In genomic region chr10:117550042-117550441, GRCh38 we compare ENCODE assay signal across 30 cellular contexts. TPM values are rescaled to one million over a fixed set of nuclear protein-coding genes. Genes with fewer than 3 reads are reported as not detected.
"Had no signal": no experiment of that assay in that cellular context is flagged by ENCODE, and none has a peak within 500 bp of the region (broad histone marks: within the 10 kb centered on the region; RNA-seq: fewer than 3 reads in every experiment).

No MANE protein-coding gene starts in this region.

- H3K36me3 Mint-ChIP-seq: activated naive CD8-positive, alpha-beta T cell; stimulated activated memory B cell treated with anti-CD40 and anti-IgM and Interleukin-4, amounts not matched to agents 10 μg/mL and 1 μg/mL and 100 μg/mL, for 72 hours had no signal

- H3K27me3 ChIP-seq: ovary had no signal

- H3K9me3 Mint-ChIP-seq: activated T-cell treated with anti-CD3 and anti-CD28 coated beads, Interleukin-2, amount 50 U/mL, for 4 hours; activated T-helper 2 cell treated with anti-CD3 and anti-CD28 coated beads, Interferon-gamma antibody, Interleukin-2, Interleukin-4, amounts not matched to agents 10 μg/mL and 5 μg/mL and 100 μg/mL, durations not matched to agents 14 hours and 24 hours and 36 hours; dendritic cell treated with granulocyte-macrophage colony-stimulating factor and Interleukin-4, amounts not matched to agents 40 ng/mL and 50 ng/mL, for 4 days; stimulated activated memory B cell treated with anti-CD40 and anti-IgM and Interleukin-4, amounts not matched to agents 10 μg/mL and 1 μg/mL and 100 μg/mL, for 72 hours had no signal

- H3K9me3 ChIP-seq: gastrocnemius medialis, heart left ventricle, left lung, neutrophil, ovary, prostate gland, stomach, suprapubic skin, tibial nerve had no signal

- H3K4me3 Mint-ChIP-seq: activated naive CD8-positive, alpha-beta T cell; activated T-cell treated with anti-CD3 and anti-CD28 coated beads, Interleukin-2, amount 50 U/mL, for 4 hours; dendritic cell treated with granulocyte-macrophage colony-stimulating factor and Interleukin-4, amounts not matched to agents 40 ng/mL and 50 ng/mL, for 4 days; naive thymus-derived CD4-positive, alpha-beta T cell; stimulated activated memory B cell treated with anti-CD40 and anti-IgM and Interleukin-4, amounts not matched to agents 10 μg/mL and 1 μg/mL and 100 μg/mL, for 72 hours had no signal

- H3K4me3 ChIP-seq: cardiac muscle cell, gastrocnemius medialis, heart left ventricle, left lung, lung, prostate gland, skin epidermis, stomach, suprapubic skin, tibial nerve had no signal

- DNase-seq: activated CD4-positive, alpha-beta T cell treated with anti-CD3 and anti-CD28 coated beads for 1 hour; activated CD4-positive, alpha-beta T cell treated with anti-CD3 and anti-CD28 coated beads, Interleukin-2, amount 50 U/mL, for 1 hour; activated naive CD4-positive, alpha-beta T cell; activated T-cell treated with anti-CD3 and anti-CD28 coated beads, Interleukin-2, amount 50 U/mL, for 4 hours; amniotic stem cell; effector memory CD4-positive, alpha-beta T cell; gastrocnemius medialis; heart left ventricle; left lung; naive thymus-derived CD4-positive, alpha-beta T cell; ovary; right cardiac atrium; stomach had no signal

- H3K27ac ChIP-seq: cardiac muscle cell, gastrocnemius medialis, heart left ventricle, left lung, neutrophil, ovary, prostate gland, stomach, suprapubic skin, tibial nerve had no signal

- H3K4me1 ChIP-seq: prostate gland had no signal

- H3K36me3 ChIP-seq: cardiac muscle cell, gastrocnemius medialis, heart left ventricle, left lung, neutrophil, ovary, prostate gland, stomach, suprapubic skin, tibial nerve had no signal

- H3K27ac Mint-ChIP-seq: activated naive CD8-positive, alpha-beta T cell; activated T-helper 2 cell treated with anti-CD3 and anti-CD28 coated beads, Interferon-gamma antibody, Interleukin-2, Interleukin-4, amounts not matched to agents 10 μg/mL and 5 μg/mL and 100 μg/mL, durations not matched to agents 14 hours and 24 hours and 36 hours; dendritic cell treated with granulocyte-macrophage colony-stimulating factor and Interleukin-4, amounts not matched to agents 40 ng/mL and 50 ng/mL, for 4 days; naive thymus-derived CD4-positive, alpha-beta T cell; stimulated activated memory B cell treated with anti-CD40 and anti-IgM and Interleukin-4, amounts not matched to agents 10 μg/mL and 1 μg/mL and 100 μg/mL, for 72 hours had no signal

- FAIRE-seq: keratinocyte, TTC549, urothelium cell line had no signal

RNA-seq across cellular contexts. Expression of gene EMX2, which starts 7.5 kb away (rescaled TPM):
- total RNA-seq: activated T-cell treated with anti-CD3 and anti-CD28 coated beads, Interleukin-2, amount 50 U/mL, for 4 hours; activated T-helper 2 cell treated with anti-CD3 and anti-CD28 coated beads, Interferon-gamma antibody, Interleukin-2, Interleukin-4, amounts not matched to agents 10 μg/mL and 5 μg/mL and 100 μg/mL, durations not matched to agents 14 hours and 24 hours and 36 hours; cardiac muscle cell; chondrocyte; esophagus mucosa; left lung; naive thymus-derived CD4-positive, alpha-beta T cell; stomach; T-helper 2 cell treated with Interferon-gamma antibody and Interleukin-4, amounts not matched to agents 100 ng/mL and 5 ng/mL, for 36 hours had no signal
- polyA plus RNA-seq: cardiac muscle cell; lung; naive thymus-derived CD4-positive, alpha-beta T cell had no signal
